21 cellular contexts compared by ENCODE assay signal in genomic region chr10:100364147-100364546, GRCh38. TPM values are rescaled to one million over a fixed set of nuclear protein-coding genes. Genes with fewer than 3 reads are reported as not detected.
DNase-seq lines count a peak whose midpoint lies in the region; ATAC-seq and TF ChIP-seq lines count a peak whose summit lies in the region.
"Had no signal": no experiment of that assay in that cellular context is flagged by ENCODE, and none has a peak within 500 bp of the region (broad histone marks: within the 10 kb centered on the region; RNA-seq: fewer than 3 reads in every experiment).

No MANE protein-coding gene starts in this region.

- H3K4me1 ChIP-seq in Karpas-422 (ENCODE audit: low read length) (no peaks in the 10 kb centered on the region; the same call in 1 of the 2 replicates), body of pancreas (peaks cover 33% of the 10 kb centered on the region)

- TF ChIP-seq CTCF in 22Rv1 (IDR thresholded peaks at IDR 0.05), result no peak
- no peak for TF ChIP-seq CTCF in nephron progenitor cell (IDR thresholded peaks at IDR 0.05)
- TF ChIP-seq CTCF in body of pancreas (IDR thresholded peaks at IDR 0.05), result no peak

- H3K27me3 ChIP-seq in Karpas-422 (ENCODE audit: low read length) (no peaks in the 10 kb centered on the region), body of pancreas (no peaks in the 10 kb centered on the region)
- H3K27me3 ChIP-seq: thyroid gland had no signal

- H2AFZ ChIP-seq in Karpas-422 (ENCODE audit: low read length), result no peak overlapping the region

- peaks cover 12% of the 10 kb centered on the region for H4K20me1 ChIP-seq in Karpas-422 (ENCODE audit: insufficient read depth, low read depth, low read length)

- no peaks in the 10 kb centered on the region for H3K9me3 Mint-ChIP-seq in nephron progenitor cell
- H3K9me3 Mint-ChIP-seq: activated naive CD8-positive, alpha-beta T cell treated with anti-CD3 and anti-CD28 coated beads, Interleukin-2, amount 10 ng/mL, durations not matched to agents 7 days and 5 days; CD8-positive, alpha-beta T cell; effector memory CD8-positive, alpha-beta T cell; memory B cell had no signal

- H3K27me3 Mint-ChIP-seq in nephron progenitor cell (ENCODE audit: low read depth, poor library complexity), result no peaks in the 10 kb centered on the region
- H3K27me3 Mint-ChIP-seq: activated naive CD8-positive, alpha-beta T cell treated with anti-CD3 and anti-CD28 coated beads, Interleukin-2, amount 10 ng/mL, durations not matched to agents 7 days and 5 days; effector memory CD8-positive, alpha-beta T cell; stimulated activated naive B cell treated with anti-CD40 and anti-IgM and Interleukin-4, amounts not matched to agents 10 μg/mL and 1 μg/mL and 100 μg/mL, for 72 hours had no signal

- ATAC-seq in body of pancreas (no peak), GM18861 (IDR thresholded peaks at IDR 0.05; ENCODE audit: unreplicated experiment) (no peak)
- ATAC-seq: activated CD4-positive, CD25-positive, alpha-beta regulatory T cell treated with anti-CD3 and anti-CD28 coated beads, Interleukin-2, amount 50 U/mL, for 24 hours; CD8-positive, alpha-beta T cell; effector memory CD8-positive, alpha-beta T cell had no signal

- H3K27ac Mint-ChIP-seq in nephron progenitor cell, result peak overlapping the region; percentile 88
- H3K27ac Mint-ChIP-seq: CD8-positive, alpha-beta T cell; effector memory CD8-positive, alpha-beta T cell; memory B cell; stimulated activated naive B cell treated with anti-CD40 and anti-IgM and Interleukin-4, amounts not matched to agents 10 μg/mL and 1 μg/mL and 100 μg/mL, for 72 hours had no signal

- H3K36me3 ChIP-seq in Karpas-422 (ENCODE audit: insufficient read depth, low read length) (peaks cover 34% of the 10 kb centered on the region), body of pancreas (replicated peaks in 1 of 2; ENCODE audit: insufficient read depth in 1 of 2, low read depth in 2 of 2) (no peaks in the 10 kb centered on the region)
- H3K36me3 ChIP-seq: thyroid gland had no signal

- DNase-seq in Karpas-422 (no peak), cerebellar cortex (ENCODE audit: low spot score) (peak; percentile 47), nephron progenitor cell (no peak), body of pancreas (no peak), AML-193 (lab: John Stamatoyannopoulos, UW) (no peak)
- DNase-seq in activated CD4-positive, alpha-beta T cell treated with anti-CD3 and anti-CD28 coated beads, Interleukin-2, amount 50 U/mL, for 48 hours, result no peak
- DNase-seq: activated naive CD8-positive, alpha-beta T cell treated with anti-CD3 and anti-CD28 coated beads, Interleukin-2, amount 10 ng/mL, durations not matched to agents 7 days and 5 days; CD8-positive, alpha-beta T cell; central memory CD4-positive, alpha-beta T cell; DND-41; effector memory CD8-positive, alpha-beta T cell; stimulated activated naive B cell treated with anti-CD40 and anti-IgM and Interleukin-4, amounts not matched to agents 10 μg/mL and 1 μg/mL and 100 μg/mL, for 72 hours had no signal

- no peak overlapping the region for H3K9ac ChIP-seq in Karpas-422 (ENCODE audit: low read length)
- H3K9ac ChIP-seq: KMS-11 had no signal

- no peaks in the 10 kb centered on the region for H3K9me2 ChIP-seq in Karpas-422 (replicated peaks; ENCODE audit: insufficient read depth, low read length)

- H3K36me3 Mint-ChIP-seq in nephron progenitor cell (ENCODE audit: low read depth), result peaks cover 56% of the 10 kb centered on the region

- H3K4me1 Mint-ChIP-seq in nephron progenitor cell, result peaks cover 59% of the 10 kb centered on the region

- intact Hi-C loops in body of pancreas (cut with DNase I), result no loop called here

- no peak overlapping the region for H3K4me3 Mint-ChIP-seq in nephron progenitor cell
- H3K4me3 Mint-ChIP-seq: activated naive CD8-positive, alpha-beta T cell treated with anti-CD3 and anti-CD28 coated beads, Interleukin-2, amount 10 ng/mL, durations not matched to agents 7 days and 5 days; CD8-positive, alpha-beta T cell; effector memory CD8-positive, alpha-beta T cell; memory B cell; stimulated activated naive B cell treated with anti-CD40 and anti-IgM and Interleukin-4, amounts not matched to agents 10 μg/mL and 1 μg/mL and 100 μg/mL, for 72 hours had no signal

- no peaks in the 10 kb centered on the region for H3K79me2 ChIP-seq in Karpas-422 (ENCODE audit: low read length)

- H3K4me3 ChIP-seq in Karpas-422 (ENCODE audit: low read length) (no peak overlapping the region), body of pancreas (no peak overlapping the region)
- H3K4me3 ChIP-seq: thyroid gland had no signal

- no peaks in the 10 kb centered on the region for H3K9me3 ChIP-seq in Karpas-422 (ENCODE audit: low read length)
- H3K9me3 ChIP-seq in body of pancreas, result no peaks in the 10 kb centered on the region
- H3K9me3 ChIP-seq: thyroid gland had no signal

- no peak overlapping the region for H3K4me2 ChIP-seq in Karpas-422 (ENCODE audit: low read depth, low read length, poor library complexity, severe bottlenecking)
- H3K4me2 ChIP-seq: KMS-11 had no signal

- no peak for TF ChIP-seq POLR2A in body of pancreas (IDR thresholded peaks at IDR 0.05)

- WGBS in body of pancreas, 2 donors, result 77 to 84% methylated on average over 3 of the region's 3 CpGs

- H3K27ac ChIP-seq in 22Rv1 (peak overlapping the region; percentile 89), Karpas-422 (ENCODE audit: low read length) (0 out of 2 replicates have a peak overlapping the region, but pooled peaks have one; percentile 16), body of pancreas (peak overlapping the region in 1 of 4 donors; percentile 71)
- H3K27ac ChIP-seq: HL-60, KMS-11, thyroid gland had no signal

RNA-seq across cellular contexts. Expression of gene SCD, which starts 17.1 kb away (rescaled TPM):
- total RNA-seq in Karpas-422 (2014; rRNA removed; shearing (Covaris generic); ENCODE audit: low replicate concordance), result 282 and 463 TPM in 2 replicates
- 100 to 1,000 TPM in 1 of 2 donors, 10 to 100 TPM in 1; 14.3 to 128 TPM for total RNA-seq in body of pancreas

RNA-seq across cellular contexts. Expression of gene PKD2L1, which starts 34.1 kb away (rescaled TPM):
- 0.07 and 0.25 TPM in 2 replicates for total RNA-seq in Karpas-422 (2014; rRNA removed; shearing (Covaris generic); ENCODE audit: low replicate concordance)
- not detected for total RNA-seq in body of pancreas
- total RNA-seq: activated naive CD8-positive, alpha-beta T cell treated with anti-CD3 and anti-CD28 coated beads, Interleukin-2, amount 10 ng/mL, durations not matched to agents 7 days and 5 days; renal cortical epithelial cell; Right ventricle myocardium inferior; thyroid gland had no signal
